ENCODE assay signal across 8 cellular contexts in the genomic region with DNA sequence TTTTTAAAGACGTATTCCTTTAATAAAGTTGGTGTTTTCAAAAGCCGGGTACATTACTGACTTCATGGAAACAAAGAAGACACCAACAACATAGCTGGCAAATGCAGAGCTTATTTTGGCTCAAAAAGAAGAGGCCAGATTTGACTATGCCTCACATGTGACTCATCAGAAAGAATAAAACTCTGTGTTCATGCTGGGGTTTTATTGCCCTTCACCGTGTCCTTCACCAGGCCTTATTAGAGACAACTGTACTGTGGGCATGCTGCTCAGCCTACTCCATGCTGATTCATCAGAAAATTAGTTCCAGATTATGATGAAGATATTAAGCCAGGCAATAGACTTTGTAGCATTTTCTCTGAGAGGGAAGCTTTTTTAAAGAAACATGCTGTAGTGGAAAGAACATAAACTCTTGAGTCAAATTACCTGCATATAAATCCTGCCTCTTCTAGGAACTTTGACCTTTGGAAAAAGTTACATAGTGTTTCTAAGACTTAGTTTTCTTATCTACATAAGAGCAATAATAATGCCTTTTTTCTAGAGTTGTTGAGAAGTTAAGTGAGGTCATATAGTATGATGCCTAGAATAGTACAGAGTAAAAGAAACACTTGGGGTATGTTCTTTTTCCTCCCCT.
DNase-seq lines count a peak whose midpoint lies in the region; ATAC-seq, FAIRE-seq and TF ChIP-seq lines count a peak whose summit lies in the region.
"Had no signal": no experiment of that assay in that cellular context is flagged by ENCODE, and none has a peak within 500 bp of the region (broad histone marks: within the 10 kb centered on the region; RNA-seq: fewer than 3 reads in every experiment).

No MANE protein-coding gene starts in this region.

- H3K9me1 ChIP-seq in IMR-90 (ENCODE audit: insufficient read depth, low read length): peaks cover 15% of the 10 kb centered on the region

- H3K18ac ChIP-seq in IMR-90 (ENCODE audit: low read depth, low read length): no peak overlapping the region

- POLR2A ChIA-PET in IMR-90 (lab: Charles Lee; ENCODE audit: unreplicated experiment): no interaction called here

- H3K23ac ChIP-seq in IMR-90 (ENCODE audit: low read depth, low read length): 0 out of 2 replicates have a peak overlapping the region, but pooled peaks have one; percentile 57

- peak overlapping the region; percentile 62; the same call in 1 of the 2 replicates for H2BK120ac ChIP-seq in IMR-90 (ENCODE audit: low read depth, low read length)

- H2AK5ac ChIP-seq in IMR-90 (ENCODE audit: low read depth, low read length): no peak overlapping the region

- H2BK5ac ChIP-seq in IMR-90 (ENCODE audit: low read depth, low read length, poor library complexity, severe bottlenecking): peak overlapping the region; percentile 54

- no peak overlapping the region for H3K9ac ChIP-seq in IMR-90 (ENCODE audit: low read depth, low read length)

- H3K27me3 ChIP-seq in IMR-90 (ENCODE audit: control insufficient read depth, insufficient read depth, low read length) (no peaks in the 10 kb centered on the region), body of pancreas (no peaks in the 10 kb centered on the region), right atrium auricular region (no peaks in the 10 kb centered on the region)

- peak overlapping the region; percentile 28; the same call in 1 of the 2 replicates for H2BK20ac ChIP-seq in IMR-90 (ENCODE audit: low read depth, low read length)

- CTCF ChIA-PET in IMR-90 (lab: Yijun Ruan, JAX): interaction anchor here (1.0 to 1.2 kb wide), 2 partner anchors 50 to 60 kb away, joined by 3 read pairs; no protein-coding TSS in a partner anchor

- H3K4me2 ChIP-seq in IMR-90 (ENCODE audit: low read depth, low read length): no peak overlapping the region

- no peak overlapping the region for H3K56ac ChIP-seq in IMR-90 (ENCODE audit: extremely low read depth, insufficient read depth, low read length)

- H3K9me3 ChIP-seq in IMR-90 (ENCODE audit: control insufficient read depth, insufficient read depth, low read length): no peaks in the 10 kb centered on the region
- H3K9me3 ChIP-seq in body of pancreas: no peaks in the 10 kb centered on the region
- no peaks in the 10 kb centered on the region for H3K9me3 ChIP-seq in right atrium auricular region

- peaks cover 17 to 49% of the 10 kb centered on the region in 2 experiments; a peak in 3 of 4 replicates for H3K79me1 ChIP-seq in IMR-90 (ENCODE audit: low read depth in 1 of 2, low read length in 2 of 2)

- H3K36me3 ChIP-seq in IMR-90 (ENCODE audit: control insufficient read depth, insufficient read depth, low read length) (peaks cover 9% of the 10 kb centered on the region), body of pancreas (replicated peaks in 1 of 2; ENCODE audit: insufficient read depth in 1 of 2, low read depth in 2 of 2) (no peaks in the 10 kb centered on the region), right atrium auricular region (no peaks in the 10 kb centered on the region)

- H4K8ac ChIP-seq in IMR-90 (ENCODE audit: low read depth in 2 of 2, low read length in 2 of 2): peak overlapping the region in 1 of 2 experiments; percentile 21; a peak in 1 of 4 replicates

- H3K4me1 ChIP-seq in IMR-90 (ENCODE audit: control insufficient read depth, insufficient read depth, low read length) (peaks cover 25% of the 10 kb centered on the region), body of pancreas (peaks cover 9% of the 10 kb centered on the region), right atrium auricular region (peaks cover 0 to 19% of the 10 kb centered on the region in 2 donors)

- no peak for FAIRE-seq in urothelium cell line (lab: Jason Lieb, UNC)

- no peak overlapping the region for H3K4me3 ChIP-seq in IMR-90 (ENCODE audit: insufficient read depth, low read depth, low read length)
- no peak overlapping the region for H3K4me3 ChIP-seq in body of pancreas
- H3K4me3 ChIP-seq in right atrium auricular region: no peak overlapping the region

- DNase-seq in IMR-90 (peak; percentile 86), body of pancreas (no peak), right atrium auricular region (ENCODE audit: low spot score) (no peak), urothelium cell line (ENCODE audit: low spot score) (peak; percentile 77), NK-92 (lab: John Stamatoyannopoulos, UW; ENCODE audit: unreplicated experiment) (no peak), UCSD-AML1 (lab: John Stamatoyannopoulos, UW; ENCODE audit: unreplicated experiment) (no peak), DMS 273 (lab: John Stamatoyannopoulos, UW; ENCODE audit: unreplicated experiment) (no peak)
- DNase-seq: activated naive CD8-positive, alpha-beta T cell treated with anti-CD3 and anti-CD28 coated beads, Interleukin-2, amount 10 ng/mL, durations not matched to agents 7 days and 5 days had no signal

- H4K20me1 ChIP-seq in IMR-90 (ENCODE audit: insufficient read depth, low read length): peaks cover 4% of the 10 kb centered on the region; the same call in 1 of the 2 replicates

- TF ChIP-seq RAD21 in IMR-90 (IDR thresholded peaks at IDR 0.05; ENCODE audit: low read length): no peak

- TF ChIP-seq POLR2A in IMR-90 (IDR thresholded peaks at IDR 0.05; ENCODE audit: low read depth, low read length): no peak
- TF ChIP-seq POLR2A in body of pancreas (IDR thresholded peaks at IDR 0.05): no peak

- no peak overlapping the region for H2AK9ac ChIP-seq in IMR-90 (replicated peaks; ENCODE audit: low read depth, low read length, poor library complexity)

- ATAC-seq in IMR-90 (ENCODE audit: low read depth): peak; percentile 66
- ATAC-seq in body of pancreas: peak; percentile 27

- 0 out of 2 replicates have a peak overlapping the region, but pooled peaks have one; percentile 3 for H4K91ac ChIP-seq in IMR-90 (ENCODE audit: insufficient read depth, low read depth, low read length)

- in situ Hi-C loops in IMR-90 (cut with MboI; ENCODE audit: low sequenced_read_pairs): no loop called here

- H4K5ac ChIP-seq in IMR-90 (ENCODE audit: low read depth, low read length): no peak overlapping the region

- dilution Hi-C loops in IMR-90 (cut with HindIII; ENCODE audit: low sequenced_read_pairs, unreplicated experiment): no loop called here

- H2AFZ ChIP-seq in IMR-90 (replicated peaks; ENCODE audit: low read length, poor library complexity): no peak overlapping the region

- no peak overlapping the region; the same call in 2 of the 3 replicates for H2BK15ac ChIP-seq in IMR-90 (ENCODE audit: low read depth, low read length)

- BruUV-seq in IMR-90 (replicated peaks; lab: Mats Ljungman, UMichigan): no TSS peak

- intact Hi-C loops in IMR-90 (cut with micrococcal nuclease): no loop called here
- intact Hi-C loops in body of pancreas (cut with DNase I): no loop called here

- 0% methylated on average over 1 of the region's 3 CpGs; no CpG with 5 or more reads in 1 of the 2 experiments for WGBS in IMR-90 (ENCODE audit: extremely low coverage in 2 of 2, insufficient read length in 1 of 2), 2 experiments
- WGBS in body of pancreas, 2 donors: 66 to 69% methylated on average over 3 of the region's 3 CpGs

- H3K4ac ChIP-seq in IMR-90 (ENCODE audit: low read depth, low read length): no peak overlapping the region; the same call in 1 of the 2 replicates

- TF ChIP-seq CTCF in IMR-90 (conservative IDR thresholded peaks at IDR 0.05; ENCODE audit: low read depth, low read length) (no peak), body of pancreas (IDR thresholded peaks at IDR 0.05) (no peak), right atrium auricular region (IDR thresholded peaks at IDR 0.05) (no peak)

- H3K27ac ChIP-seq in IMR-90 (ENCODE audit: insufficient read depth, low read length) (no peak overlapping the region), body of pancreas (no peak overlapping the region), right atrium auricular region (peak overlapping the region; percentile 47 to 56)

- H3K14ac ChIP-seq in IMR-90 (replicated peaks; ENCODE audit: low read depth, low read length): no peak overlapping the region; the same call in 1 of the 2 replicates

TF ChIP-seq in IMR-90, 13 proteins besides CTCF, POLR2A, EP300 and RAD21:
- TF ChIP-seq CEBPB (IDR thresholded peaks at IDR 0.05; ENCODE audit: low read depth, low read length): no peak
- 0 out of 2 replicates have a peak, but pooled peaks have one; percentile 28 for TF ChIP-seq FOS (IDR thresholded peaks at IDR 0.05; ENCODE audit: low read depth, low read length)
- TF ChIP-seq NFE2L2 (IDR thresholded peaks at IDR 0.05; ENCODE audit: low read depth, low read length): no peak
- no peak for TF ChIP-seq RCOR1 (IDR thresholded peaks at IDR 0.05; ENCODE audit: insufficient replicate concordance, low read length)
- no peak for TF ChIP-seq SMC3 (IDR thresholded peaks at IDR 0.05; ENCODE audit: low read depth, low read length)
- peak; percentile 91 for TF ChIP-seq MAFK (IDR thresholded peaks at IDR 0.05; ENCODE audit: low read depth, low read length)
- TF ChIP-seq MXI1 (IDR thresholded peaks at IDR 0.05; ENCODE audit: borderline replicate concordance, low read depth, low read length): no peak
- TF ChIP-seq CHD1 (IDR thresholded peaks at IDR 0.05; ENCODE audit: low read depth, low read length): no peak
- no peak for TF ChIP-seq ELK1 (IDR thresholded peaks at IDR 0.05; ENCODE audit: borderline replicate concordance, low read depth, low read length)
- no peak for TF ChIP-seq BHLHE40 (IDR thresholded peaks at IDR 0.05; ENCODE audit: low read depth, low read length)
- TF ChIP-seq MAZ (IDR thresholded peaks at IDR 0.05; ENCODE audit: borderline replicate concordance, low read depth, low read length): no peak
- no peak for TF ChIP-seq RFX5 (IDR thresholded peaks at IDR 0.05; ENCODE audit: low read depth, low read length)
- TF ChIP-seq, protein P1, sequence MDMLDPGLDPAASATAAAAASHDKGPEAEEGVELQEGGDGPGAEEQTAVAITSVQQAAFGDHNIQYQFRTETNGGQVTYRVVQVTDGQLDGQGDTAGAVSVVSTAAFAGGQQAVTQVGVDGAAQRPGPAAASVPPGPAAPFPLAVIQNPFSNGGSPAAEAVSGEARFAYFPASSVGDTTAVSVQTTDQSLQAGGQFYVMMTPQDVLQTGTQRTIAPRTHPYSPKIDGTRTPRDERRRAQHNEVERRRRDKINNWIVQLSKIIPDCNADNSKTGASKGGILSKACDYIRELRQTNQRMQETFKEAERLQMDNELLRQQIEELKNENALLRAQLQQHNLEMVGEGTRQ (IDR thresholded peaks at IDR 0.05; ENCODE audit: low read depth, low read length): peak; percentile 7; the same call in 1 of the 2 replicates

Comparison
In these comparisons a context has a peak if more than half of its experiments do, and no peak if none do; other contexts are left out.
1. DNase-seq: peak in IMR-90 (single experiment) and urothelium cell line (single experiment); none in body of pancreas (0 of 4), right atrium auricular region (single experiment), NK-92 (single experiment), UCSD-AML1 (single experiment) and DMS 273 (single experiment).
2. H3K27ac ChIP-seq: peak in right atrium auricular region (2 of 2); none in IMR-90 (single experiment) and body of pancreas (0 of 4).